In genomic region chr3:37996785-37997301, GRCh38 we compare ENCODE assay signal across 8 cellular contexts. TPM values are rescaled to one million over a fixed set of nuclear protein-coding genes. Genes with fewer than 3 reads are reported as not detected.
DNase-seq lines count a peak whose midpoint lies in the region; ATAC-seq and TF ChIP-seq lines count a peak whose summit lies in the region.

No MANE protein-coding gene starts in this region.

- H3K4me3 Mint-ChIP-seq in CD4-positive, alpha-beta memory T cell: peak overlapping the region; percentile 45 to 97 (median 68)
- no peak overlapping the region for H3K4me3 Mint-ChIP-seq in endodermal cell
- H3K4me3 Mint-ChIP-seq in naive B cell: peak overlapping the region in 7 of 8 donors; percentile 38 to 92 (median 61)

- H3K9me3 Mint-ChIP-seq in CD4-positive, alpha-beta memory T cell: no peaks in the 10 kb centered on the region
- H3K9me3 Mint-ChIP-seq in endodermal cell: no peaks in the 10 kb centered on the region
- peaks cover 0 to 2% (median 0%) of the 10 kb centered on the region in 7 donors for H3K9me3 Mint-ChIP-seq in naive B cell

- H3K4me1 ChIP-seq in CD4-positive, alpha-beta memory T cell (ENCODE audit: insufficient read depth, low read length): peaks cover 60% of the 10 kb centered on the region
- H3K4me1 ChIP-seq in endodermal cell (ENCODE audit: control insufficient read depth, insufficient read depth, low read length): peaks cover 26% of the 10 kb centered on the region

- H3K36me3 Mint-ChIP-seq in CD4-positive, alpha-beta memory T cell: peaks cover 20 to 43% of the 10 kb centered on the region in 2 donors
- peaks cover 28% of the 10 kb centered on the region for H3K36me3 Mint-ChIP-seq in endodermal cell (ENCODE audit: low read depth)
- H3K36me3 Mint-ChIP-seq in naive B cell: peaks cover 8 to 10% of the 10 kb centered on the region in 2 donors

- peak; percentile 89 for TF ChIP-seq CTCF in endodermal cell (conservative IDR thresholded peaks at IDR 0.05)

- WGBS in endodermal cell (ENCODE audit: insufficient coverage in 1 of 2, insufficient read length in 1 of 2), 2 experiments: 55 to 67% methylated on average over 5 to 7 of the region's 7 CpGs

- no peaks in the 10 kb centered on the region for H3K27me3 Mint-ChIP-seq in CD4-positive, alpha-beta memory T cell
- H3K27me3 Mint-ChIP-seq in endodermal cell (ENCODE audit: insufficient read depth) (no peaks in the 10 kb centered on the region), naive B cell (no peaks in the 10 kb centered on the region)

- H3K4me1 Mint-ChIP-seq in CD4-positive, alpha-beta memory T cell: peaks cover 53 to 78% (median 63%) of the 10 kb centered on the region in 4 donors
- H3K4me1 Mint-ChIP-seq in endodermal cell (peaks cover 41% of the 10 kb centered on the region), naive B cell (peaks cover 56 to 63% (median 61%) of the 10 kb centered on the region in 3 donors)

- DNase-seq in CD4-positive, alpha-beta memory T cell: peak; percentile 80 to 85 (median 82)
- DNase-seq in NOMO-1 treated with DMSO at 0.1 percent for 48 hours (lab: John Stamatoyannopoulos, UW; ENCODE audit: unreplicated experiment): peak; percentile 67
- DNase-seq in activated CD8-positive, alpha-beta memory T cell treated with anti-CD3 and anti-CD28 coated beads for 1 hour (ENCODE audit: extremely low read depth in 1 of 2, low read depth in 1 of 2): peak; percentile 59 to 61
- DNase-seq in endodermal cell: peak; percentile 96
- peak; percentile 65 for DNase-seq in naive B cell
- DNase-seq in stimulated activated CD8-positive, alpha-beta memory T cell treated with anti-CD3 and anti-CD28 coated beads, Interleukin-7, amount 100 ng/mL, for 48 hours (ENCODE audit: extremely low read depth in 1 of 2, low read depth in 1 of 2): peak; percentile 49 to 66

- no peak overlapping the region for H3K9ac ChIP-seq in endodermal cell (ENCODE audit: extremely low read depth, low read length, poor library complexity, severe bottlenecking)

- CTCF ChIA-PET in CD4-positive, alpha-beta memory T cell (lab: Charles Lee; ENCODE audit: partially characterized antibody): interaction anchor here (0.9 to 3.2 kb wide), 13 partner anchors 9 to 525 kb away, joined by 3 to 12 read pairs (median 5); partner anchors contain the start of gene OXSR1

- peak overlapping the region; percentile 87 to 98 (median 96) for H3K27ac Mint-ChIP-seq in CD4-positive, alpha-beta memory T cell
- H3K27ac Mint-ChIP-seq in endodermal cell (no peak overlapping the region), naive B cell (peak overlapping the region; percentile 18 to 92 (median 76))

- H3K27ac ChIP-seq in CD4-positive, alpha-beta memory T cell (ENCODE audit: low read depth, low read length): peak overlapping the region; percentile 29
- H3K27ac ChIP-seq in endodermal cell (ENCODE audit: low read depth, low read length): no peak overlapping the region

- POLR2A ChIA-PET in CD4-positive, alpha-beta memory T cell (lab: Charles Lee; ENCODE audit: partially characterized antibody): interaction anchor here (0.8 to 2.9 kb wide), 5 partner anchors 12 to 140 kb away, joined by 3 to 14 read pairs (median 3); partner anchors contain the start of gene ACAA1

- intact Hi-C loops in CD4-positive, alpha-beta memory T cell (cut with micrococcal nuclease): no loop called here

- peaks cover 10% of the 10 kb centered on the region for H3K36me3 ChIP-seq in CD4-positive, alpha-beta memory T cell (ENCODE audit: insufficient read depth, low read length)
- H3K36me3 ChIP-seq in endodermal cell (ENCODE audit: control insufficient read depth, insufficient read depth, low read length): no peaks in the 10 kb centered on the region

- H3K9me3 ChIP-seq in CD4-positive, alpha-beta memory T cell (ENCODE audit: control insufficient read depth in 1 of 2, low read length in 2 of 2): no peaks in the 10 kb centered on the region
- H3K9me3 ChIP-seq in endodermal cell (ENCODE audit: control insufficient read depth, low read length): no peaks in the 10 kb centered on the region

- ATAC-seq in GM19328 (IDR thresholded peaks at IDR 0.05; ENCODE audit: unreplicated experiment) (peak; percentile 42), HG03439 (IDR thresholded peaks at IDR 0.05; ENCODE audit: unreplicated experiment) (peak; percentile 65), naive B cell (ENCODE audit: low read depth in 2 of 2) (peak; percentile 55 to 59)

- H3K4me3 ChIP-seq in CD4-positive, alpha-beta memory T cell (ENCODE audit: low read length in 2 of 2): no peak overlapping the region
- H3K4me3 ChIP-seq in endodermal cell (ENCODE audit: low read length): no peak overlapping the region

- H3K27me3 ChIP-seq in CD4-positive, alpha-beta memory T cell (ENCODE audit: insufficient read depth, low read length): no peaks in the 10 kb centered on the region
- H3K27me3 ChIP-seq in endodermal cell (ENCODE audit: control insufficient read depth, insufficient read depth, low read length, poor library complexity, severe bottlenecking): no peaks in the 10 kb centered on the region

RNA-seq across cellular contexts. Expression of gene VILL, which starts 6.3 kb away (rescaled TPM):
- total RNA-seq in CD4-positive, alpha-beta memory T cell: 10 to 100 TPM; 41.7 to 43.4 TPM
- polyA plus RNA-seq in CD4-positive, alpha-beta memory T cell: 10 to 100 TPM; 13.4 to 18.0 TPM
- 10 to 100 TPM; 16.0 to 21.3 TPM for total RNA-seq in endodermal cell
- 4.4 TPM for polyA plus RNA-seq in endodermal cell (2013, experiment 1 of 2)
- 3.5 TPM for polyA plus RNA-seq in endodermal cell (2013, experiment 2 of 2)
- 10 to 100 TPM in 4 of 6 donors, 1 to 10 TPM in 2; 8.4 to 17.8 (median 11.8) TPM for polyA plus RNA-seq in naive B cell (ENCODE audit: low read depth in 6 of 6)

RNA-seq across cellular contexts. Expression of gene PLCD1, which starts 32.6 kb away (rescaled TPM):
- 10 to 100 TPM; 81.2 to 93.9 TPM for total RNA-seq in CD4-positive, alpha-beta memory T cell
- polyA plus RNA-seq in CD4-positive, alpha-beta memory T cell: 10 to 100 TPM; 38.4 to 41.2 TPM
- total RNA-seq in endodermal cell: 10 to 100 TPM; 54.3 to 66.6 TPM
- 45.4 TPM for polyA plus RNA-seq in endodermal cell (2013, experiment 1 of 2)
- polyA plus RNA-seq in endodermal cell (2013, experiment 2 of 2): 46.2 TPM
- polyA plus RNA-seq in naive B cell (ENCODE audit: low read depth in 6 of 6): 1 to 10 TPM in 5 of 6 donors, not detected in 1; 1.9 to 4.1 (median 2.6) TPM

RNA-seq across cellular contexts. Expression of gene DLEC1, which starts 42.2 kb away (rescaled TPM):
- total RNA-seq in CD4-positive, alpha-beta memory T cell: 10 to 100 TPM; 13.2 to 15.1 TPM
- 1 to 10 TPM in 1 of 2 donors, under 1 TPM in 1; 0.49 to 1.3 TPM for polyA plus RNA-seq in CD4-positive, alpha-beta memory T cell
- total RNA-seq in endodermal cell: 1 to 10 TPM; 3.9 to 6.0 TPM
- 1.5 TPM for polyA plus RNA-seq in endodermal cell (2013, experiment 1 of 2)
- 0.83 TPM for polyA plus RNA-seq in endodermal cell (2013, experiment 2 of 2)
- polyA plus RNA-seq in naive B cell (ENCODE audit: low read depth in 6 of 6): under 1 TPM in 4 of 6 donors, not detected in 2; 0.09 to 0.50 (median 0.30) TPM
